ENCODE assay signal across 25 cellular contexts in the genomic region with DNA sequence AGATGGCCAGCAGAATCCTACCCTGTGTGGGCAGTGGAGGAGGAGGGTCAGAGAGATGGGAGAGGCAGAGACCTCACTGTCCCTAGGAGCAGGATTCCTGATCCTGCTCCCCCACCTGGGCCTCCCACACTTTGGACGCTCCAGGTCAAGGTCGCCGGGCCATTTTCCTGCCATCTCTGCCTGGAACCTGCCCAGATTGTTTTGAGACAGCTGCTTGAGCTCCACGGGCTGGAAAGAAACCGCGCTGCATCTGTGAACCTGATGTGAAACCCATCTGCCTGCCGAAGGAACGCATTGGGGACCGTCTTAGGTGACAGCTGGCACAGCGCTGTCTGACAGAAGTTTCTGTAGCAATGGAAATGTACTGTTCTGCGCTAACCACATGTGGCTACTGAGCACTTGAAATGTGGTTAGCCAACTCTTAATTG. TPM values are rescaled to one million over a fixed set of nuclear protein-coding genes. Genes with fewer than 3 reads are reported as not detected.
DNase-seq lines count a peak whose midpoint lies in the region; ATAC-seq, FAIRE-seq and TF ChIP-seq lines count a peak whose summit lies in the region.
"Had no signal": no experiment of that assay in that cellular context is flagged by ENCODE, and none has a peak within 500 bp of the region (broad histone marks: within the 10 kb centered on the region; RNA-seq: fewer than 3 reads in every experiment).

No MANE protein-coding gene starts in this region.

- FAIRE-seq in GM18507 (lab: Jason Lieb, UNC), result peak; percentile 42
- FAIRE-seq in GM12878 (lab: Jason Lieb, UNC), result no peak
- FAIRE-seq: HTR-8/SVneo had no signal

- no peaks in the 10 kb centered on the region for H3K9me3 Mint-ChIP-seq in activated CD8-positive, alpha-beta T cell treated with anti-CD3 and anti-CD28 coated beads, Interleukin-2, amount 10 ng/mL, durations not matched to agents 7 days and 5 days (ENCODE audit: insufficient read depth)
- H3K9me3 Mint-ChIP-seq: CD8-positive, alpha-beta memory T cell; neural progenitor cell had no signal

- TF ChIP-seq POLR2A in GM12878 (IDR thresholded peaks at IDR 0.05; ENCODE audit: low read depth, low read length), result no peak
- TF ChIP-seq POLR2A in gastroesophageal sphincter (IDR thresholded peaks at IDR 0.05), result no peak

- WGBS in GM12878 (ENCODE audit: insufficient coverage, insufficient replicate concordance, low lambda C conversion rate, missing lambda C conversion rate), result 31% methylated on average over 11 of the region's 11 CpGs
- 11 to 17% (median 15%) methylated on average over 11 of the region's 11 CpGs for WGBS in psoas muscle, 3 donors
- WGBS in gastroesophageal sphincter (ENCODE audit: low coverage in 1 of 2), 2 donors, result 80% methylated on average over 1 of the region's 11 CpGs; no CpG with 5 or more reads in 1 of the 2 donors

- no peaks in the 10 kb centered on the region for H4K20me1 ChIP-seq in GM12878 (ENCODE audit: control insufficient read depth, insufficient read depth)

- H2AFZ ChIP-seq in GM12878 (ENCODE audit: control insufficient read depth, low read depth, low read length), result no peak overlapping the region
- H2AFZ ChIP-seq: neural progenitor cell had no signal

- peaks cover 3% of the 10 kb centered on the region for H3K27me3 Mint-ChIP-seq in activated CD8-positive, alpha-beta T cell treated with anti-CD3 and anti-CD28 coated beads, Interleukin-2, amount 10 ng/mL, durations not matched to agents 7 days and 5 days (ENCODE audit: low read depth)
- H3K27me3 Mint-ChIP-seq: CD8-positive, alpha-beta memory T cell had no signal

- H3K27me3 ChIP-seq in GM12878 (replicated peaks in 1 of 2; ENCODE audit: control insufficient read depth in 2 of 2, insufficient read depth in 2 of 2, low read length in 1 of 2), result no peaks in the 10 kb centered on the region
- H3K27me3 ChIP-seq in psoas muscle (ENCODE audit: insufficient read depth in 3 of 3, low read length in 2 of 3), result no peaks in the 10 kb centered on the region
- peaks cover 10% of the 10 kb centered on the region for H3K27me3 ChIP-seq in gastroesophageal sphincter
- H3K27me3 ChIP-seq: neural progenitor cell, right atrium auricular region, thyroid gland had no signal

- no peak overlapping the region for H3K4me3 ChIP-seq in GM12878
- H3K4me3 ChIP-seq in psoas muscle, result no peak overlapping the region
- H3K4me3 ChIP-seq in gastroesophageal sphincter, result no peak overlapping the region
- H3K4me3 ChIP-seq: neural progenitor cell, right atrium auricular region, thyroid gland had no signal

- no TSS peak for BruUV-seq in GM12878 (replicated peaks; lab: Mats Ljungman, UMichigan)

- TF ChIP-seq CTCF in GM12878 (IDR thresholded peaks at IDR 0.05 in 2 of 3, conservative IDR thresholded peaks at IDR 0.05 in 1 of 3; ENCODE audit: control insufficient read depth in 2 of 3, extremely low read depth in 1 of 3, insufficient read depth in 1 of 3, low read depth in 3 of 3, low read length in 3 of 3) (no peak), psoas muscle (IDR thresholded peaks at IDR 0.05) (no peak), gastroesophageal sphincter (IDR thresholded peaks at IDR 0.05) (no peak)

- TF ChIP-seq RAD21 in GM12878 (IDR thresholded peaks at IDR 0.05; ENCODE audit: insufficient read depth, low read depth, low read length), result no peak

- H3K4me1 ChIP-seq in GM12878 (ENCODE audit: control insufficient read depth, insufficient read depth, low read length) (no peaks in the 10 kb centered on the region), psoas muscle (peaks cover 18% of the 10 kb centered on the region), gastroesophageal sphincter (no peaks in the 10 kb centered on the region)
- H3K4me1 ChIP-seq: neural progenitor cell, right atrium auricular region, thyroid gland had no signal

- H3K36me3 ChIP-seq in GM12878 (ENCODE audit: control insufficient read depth in 2 of 2, insufficient read depth in 2 of 2, low read length in 1 of 2), result no peaks in the 10 kb centered on the region
- no peaks in the 10 kb centered on the region for H3K36me3 ChIP-seq in psoas muscle (ENCODE audit: insufficient read depth in 1 of 2, low read depth in 1 of 2)
- no peaks in the 10 kb centered on the region for H3K36me3 ChIP-seq in gastroesophageal sphincter
- H3K36me3 ChIP-seq: neural progenitor cell, right atrium auricular region, thyroid gland had no signal

- SMC1A ChIA-PET in GM12878 (lab: Charles Lee; ENCODE audit: uncharacterized antibody, unreplicated experiment), result no interaction called here

- no peaks in the 10 kb centered on the region for H3K79me2 ChIP-seq in GM12878 (ENCODE audit: control insufficient read depth, insufficient read depth, low read length)

- intact Hi-C loops in GM12878 (cut with micrococcal nuclease; ENCODE audit: unreplicated experiment) (no loop called here), psoas muscle (cut with DNase I) (no loop called here)

- CTCF ChIA-PET in GM12878 (lab: Yijun Ruan, JAX), result interaction anchor here (0.6 to 1.1 kb wide), 2 partner anchors 32 to 213 kb away, joined by 4 to 7 read pairs; no protein-coding TSS in a partner anchor
- CTCF ChIA-PET in activated CD8-positive, alpha-beta T cell treated with anti-CD3 and anti-CD28 coated beads, Interleukin-2, amount 10 ng/mL, durations not matched to agents 7 days and 5 days (lab: Charles Lee), result no interaction called here

- RAD21 ChIA-PET in GM12878 (lab: Charles Lee; ENCODE audit: unreplicated experiment), result interaction anchor here (0.7 kb wide), 1 partner anchor 207 kb away, joined by 3 read pairs; no protein-coding TSS in a partner anchor

- POLR2A ChIA-PET in GM12878 (lab: Charles Lee), result interaction anchor here (0.7 kb wide), 1 partner anchor 494 kb away, joined by 4 read pairs; no protein-coding TSS in a partner anchor
- POLR2A ChIA-PET in activated CD8-positive, alpha-beta T cell treated with anti-CD3 and anti-CD28 coated beads, Interleukin-2, amount 10 ng/mL, durations not matched to agents 7 days and 5 days (lab: Charles Lee), result no interaction called here

- TF ChIP-seq EP300 in GM12878 (IDR thresholded peaks at IDR 0.05; ENCODE audit: borderline replicate concordance in 1 of 2, control insufficient read depth in 1 of 2, low read depth in 2 of 2, low read length in 2 of 2) (no peak), gastroesophageal sphincter (IDR thresholded peaks at IDR 0.05) (no peak)

- no peak overlapping the region for H3K4me3 Mint-ChIP-seq in activated CD8-positive, alpha-beta T cell treated with anti-CD3 and anti-CD28 coated beads, Interleukin-2, amount 10 ng/mL, durations not matched to agents 7 days and 5 days
- H3K4me3 Mint-ChIP-seq: CD8-positive, alpha-beta memory T cell; neural progenitor cell; T-cell had no signal

- H3K4me1 Mint-ChIP-seq in activated CD8-positive, alpha-beta T cell treated with anti-CD3 and anti-CD28 coated beads, Interleukin-2, amount 10 ng/mL, durations not matched to agents 7 days and 5 days (ENCODE audit: low read depth), result no peaks in the 10 kb centered on the region
- H3K4me1 Mint-ChIP-seq: CD8-positive, alpha-beta memory T cell; neural progenitor cell; T-cell had no signal

- peak; percentile 92 for ATAC-seq in GM12878
- ATAC-seq in psoas muscle, result peak; percentile 21 to 69 (median 50)
- ATAC-seq in activated CD8-positive, alpha-beta T cell treated with anti-CD3 and anti-CD28 coated beads, Interleukin-2, amount 10 ng/mL, durations not matched to agents 7 days and 5 days, result no peak
- ATAC-seq in gastroesophageal sphincter, result no peak
- ATAC-seq: T-cell had no signal

- no peak for DNase-seq in GM18507 (ENCODE audit: extremely low spot score, insufficient read length, low read depth)
- peak; percentile 87 for DNase-seq in NCI-H1694 treated with DMSO at 0.1 percent for 48 hours (lab: John Stamatoyannopoulos, UW)
- no peak for DNase-seq in GM12878 (ENCODE audit: low read depth, low spot score)
- DNase-seq in psoas muscle, result no peak
- DNase-seq in 8988T, result no peak
- no peak for DNase-seq in activated CD8-positive, alpha-beta T cell treated with anti-CD3 and anti-CD28 coated beads, Interleukin-2, amount 10 ng/mL, durations not matched to agents 7 days and 5 days
- no peak for DNase-seq in HuH-7 (ENCODE audit: low spot score)
- DNase-seq: activated CD4-positive, alpha-beta T cell treated with anti-CD3 and anti-CD28 coated beads, Interleukin-2, amount 50 U/mL, for 4 hours; activated gamma-delta T cell treated with Interleukin-2 at 50 U/mL for 16 hours; amygdala; caudate nucleus; CD8-positive, alpha-beta memory T cell; DND-41; midbrain; NCI-H1436 treated with DMSO at 0.1 percent for 48 hours; NCI-H345; stimulated activated CD4-positive, alpha-beta T cell treated with anti-CD3 and anti-CD28 coated beads, Interleukin-15, amount 100 ng/mL, for 24 hours; T-cell; thyroid gland had no signal

- H3K27ac ChIP-seq in GM12878 (ENCODE audit: control insufficient read depth, insufficient read depth) (no peak overlapping the region), psoas muscle (no peak overlapping the region), gastroesophageal sphincter (no peak overlapping the region)
- H3K27ac ChIP-seq: neural progenitor cell, right atrium auricular region, thyroid gland had no signal

- H3K9ac ChIP-seq in GM12878 (ENCODE audit: control insufficient read depth, insufficient read depth, low read length), result no peak overlapping the region
- H3K9ac ChIP-seq: neural progenitor cell had no signal

- in situ Hi-C loops in GM12878 (cut with MboI), result no loop called here

- H3K9me3 ChIP-seq in GM12878 (replicated peaks; ENCODE audit: control insufficient read depth, insufficient read depth, low read length), result no peaks in the 10 kb centered on the region
- H3K9me3 ChIP-seq in psoas muscle, result no peaks in the 10 kb centered on the region
- no peaks in the 10 kb centered on the region for H3K9me3 ChIP-seq in gastroesophageal sphincter
- H3K9me3 ChIP-seq: right atrium auricular region, thyroid gland had no signal

- no peak overlapping the region for H3K4me2 ChIP-seq in GM12878 (ENCODE audit: control insufficient read depth, insufficient read depth)
- H3K4me2 ChIP-seq: neural progenitor cell had no signal

- no peak overlapping the region for H3K27ac Mint-ChIP-seq in activated CD8-positive, alpha-beta T cell treated with anti-CD3 and anti-CD28 coated beads, Interleukin-2, amount 10 ng/mL, durations not matched to agents 7 days and 5 days
- H3K27ac Mint-ChIP-seq: CD8-positive, alpha-beta memory T cell; neural progenitor cell; T-cell had no signal

- H3K36me3 Mint-ChIP-seq in activated CD8-positive, alpha-beta T cell treated with anti-CD3 and anti-CD28 coated beads, Interleukin-2, amount 10 ng/mL, durations not matched to agents 7 days and 5 days (ENCODE audit: low read depth), result no peaks in the 10 kb centered on the region
- H3K36me3 Mint-ChIP-seq: neural progenitor cell, T-cell had no signal

RNA-seq across cellular contexts. Expression of gene NUBP1, which starts 15.6 kb away (rescaled TPM):
- 11.1 and 12.4 TPM in 2 replicates for total RNA-seq in GM12878 (2013; cell fraction: nucleolus; rRNA removed)
- total RNA-seq in GM12878 (2014; rRNA removed) (49.6 and 56.9 TPM in 2 replicates), GM12878 (2014; rRNA removed; fragmentation: Illumina TruSeq; extraction: Trizol) (53.6 and 55.1 TPM in 2 replicates), GM12878 (2021) (46.7 and 53.3 TPM in 2 replicates), psoas muscle (10 to 100 TPM; 24.7 to 38.1 (median 29.0) TPM), gastroesophageal sphincter (10 to 100 TPM; 18.5 to 49.0 (median 34.8) TPM)
- polyA plus RNA-seq in GM12878 (2011; ENCODE audit: low read depth), result 33.6 TPM
- polyA plus RNA-seq in GM12878 (2011; rRNA removed) (64.3 and 74.9 TPM in 2 replicates), GM12878 (2014; fragmentation: Illumina TruSeq; extraction: Trizol) (51.5 and 66.9 TPM in 2 replicates), GM12878 (2014; fragmentation: Nextera tagmentation; extraction: Ambion mirVana) (10 to 100 TPM; 31.0 to 36.3 TPM), GM12878 (2014; rRNA removed) (62.8 and 65.7 TPM in 2 replicates), GM12878 (2016; fragmentation: Nextera tagmentation; extraction: Ambion mirVana) (10 to 100 TPM; 59.7 to 60.7 TPM), psoas muscle (10 to 100 TPM; 26.9 to 74.7 (median 46.9) TPM)
- 82.8 and 88.2 TPM in 2 replicates for polyA plus RNA-seq in GM12878 (2011; cell fraction: cytosol; rRNA removed)
- polyA plus RNA-seq in GM12878 (2011; cell fraction: nucleus; rRNA removed), result 47.6 and 55.6 TPM in 2 replicates
- 40.3 and 47.4 TPM in 2 replicates for polyA plus RNA-seq in GM12878 (2012)
- 36.2 and 42.1 TPM in 2 replicates for polyA minus RNA-seq in GM12878 (2011; rRNA and poly(A)+ RNA removed)
- polyA minus RNA-seq in GM12878 (2011; cell fraction: cytosol; rRNA and poly(A)+ RNA removed), result 20.0 and 22.7 TPM in 2 replicates
- polyA minus RNA-seq in GM12878 (2011; cell fraction: nucleus; rRNA and poly(A)+ RNA removed), result 8.1 and 12.7 TPM in 2 replicates
- total RNA-seq in activated CD8-positive, alpha-beta T cell treated with anti-CD3 and anti-CD28 coated beads, Interleukin-2, amount 10 ng/mL, durations not matched to agents 7 days and 5 days, result 10 to 100 TPM; 24.9 to 28.4 TPM

RNA-seq across cellular contexts. Expression of gene TEKT5, which starts 33.3 kb away (rescaled TPM):
- 4.6 and 6.3 TPM in 2 replicates for total RNA-seq in GM12878 (2013; cell fraction: nucleolus; rRNA removed)
- total RNA-seq in GM12878 (2014; rRNA removed) (0.22 and 1.1 TPM in 2 replicates), GM12878 (2014; rRNA removed; fragmentation: Illumina TruSeq; extraction: Trizol) (0.18 and 0.40 TPM in 2 replicates), GM12878 (2021) (0.80 and 2.2 TPM in 2 replicates), psoas muscle (not detected), gastroesophageal sphincter (under 1 TPM in 1 of 4 donors, not detected in 3; 0.19 TPM)
- 0.26 TPM for polyA plus RNA-seq in GM12878 (2011; ENCODE audit: low read depth)
- polyA plus RNA-seq in GM12878 (2011; rRNA removed) (0.66 and 0.68 TPM in 2 replicates), GM12878 (2014; fragmentation: Illumina TruSeq; extraction: Trizol) (0.19 and 0.93 TPM in 2 replicates), GM12878 (2014; fragmentation: Nextera tagmentation; extraction: Ambion mirVana) (under 1 TPM; 0.47 to 0.64 TPM), GM12878 (2014; rRNA removed) (1.1 and 1.8 TPM in 2 replicates), GM12878 (2016; fragmentation: Nextera tagmentation; extraction: Ambion mirVana) (under 1 TPM in 1 of 2 experiments, not detected in 1; 0.79 TPM), psoas muscle (not detected)
- polyA plus RNA-seq in GM12878 (2011; cell fraction: cytosol; rRNA removed), result 0.85 and 0.92 TPM in 2 replicates
- polyA plus RNA-seq in GM12878 (2011; cell fraction: nucleus; rRNA removed), result 1.8 and 2.1 TPM in 2 replicates
- polyA plus RNA-seq in GM12878 (2012), result 0.48 and 1.1 TPM in 2 replicates
- 0.44 and 0.82 TPM in 2 replicates for polyA minus RNA-seq in GM12878 (2011; rRNA and poly(A)+ RNA removed)
- polyA minus RNA-seq in GM12878 (2011; cell fraction: cytosol; rRNA and poly(A)+ RNA removed), result not detected in 2 replicates
- 0.48 TPM in 1 of 2 replicates, not detected in the other for polyA minus RNA-seq in GM12878 (2011; cell fraction: nucleus; rRNA and poly(A)+ RNA removed)
- not detected for total RNA-seq in activated CD8-positive, alpha-beta T cell treated with anti-CD3 and anti-CD28 coated beads, Interleukin-2, amount 10 ng/mL, durations not matched to agents 7 days and 5 days
- total RNA-seq: CD8-positive, alpha-beta memory T cell; dermis microvascular lymphatic vessel endothelial cell; epithelial cell of proximal tubule; right atrium auricular region; T-cell had no signal
- polyA plus RNA-seq: CD8-positive, alpha-beta memory T cell had no signal

Comparison
In these comparisons a context has a peak if more than half of its experiments do, and no peak if none do; other contexts are left out.
1. ATAC-seq: peak in GM12878 (single experiment) and psoas muscle (4 of 4); none in activated CD8-positive, alpha-beta T cell treated with anti-CD3 and anti-CD28 coated beads, Interleukin-2, amount 10 ng/mL, durations not matched to agents 7 days and 5 days (single experiment) and gastroesophageal sphincter (single experiment).